ENCODE assay signal across 9 cellular contexts in the genomic region with DNA sequence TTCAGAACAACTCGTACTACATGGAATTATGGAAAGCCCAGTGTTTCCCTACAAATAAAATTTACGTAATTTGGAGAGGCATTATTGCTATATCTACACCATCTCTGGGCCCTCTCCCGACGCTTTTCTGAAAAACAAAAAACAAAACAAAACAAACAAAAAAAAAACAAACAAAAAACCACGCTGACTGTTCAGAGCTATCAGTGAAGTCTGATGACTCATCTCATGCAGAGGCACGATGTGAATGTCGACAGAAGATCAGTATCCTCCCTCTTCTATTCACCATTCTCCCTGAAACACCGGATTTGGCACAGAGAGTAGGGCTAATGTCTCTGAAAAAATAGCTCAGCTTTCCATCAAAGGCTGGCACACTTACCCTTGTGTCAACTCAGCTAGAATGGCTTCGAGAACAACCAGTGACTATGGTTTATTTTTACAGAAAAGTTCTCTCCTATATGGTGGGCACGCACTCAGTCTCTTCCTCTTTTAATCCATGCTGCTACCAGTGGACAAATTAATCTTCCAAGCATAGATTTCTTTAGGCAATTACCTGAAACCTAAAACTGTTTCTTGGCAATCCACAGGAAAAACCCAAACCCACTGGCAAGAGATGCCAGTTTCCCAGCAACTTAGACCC. TPM values are rescaled to one million over a fixed set of nuclear protein-coding genes. Genes with fewer than 3 reads are reported as not detected.
DNase-seq lines count a peak whose midpoint lies in the region; ATAC-seq and TF ChIP-seq lines count a peak whose summit lies in the region.
"Had no signal": no experiment of that assay in that cellular context is flagged by ENCODE, and none has a peak within 500 bp of the region (broad histone marks: within the 10 kb centered on the region; RNA-seq: fewer than 3 reads in every experiment).

No MANE protein-coding gene starts in this region.

- H3K9me3 ChIP-seq in iPS-18a (ENCODE audit: control insufficient read depth, low read depth, low read length), result no peaks in the 10 kb centered on the region
- H3K9me3 ChIP-seq in tibial nerve, result no peaks in the 10 kb centered on the region

- H3K4me1 Mint-ChIP-seq in activated T-cell treated with anti-CD3 and anti-CD28 coated beads, Interleukin-2, amount 50 U/mL, for 4 hours (ENCODE audit: low read depth), result peaks cover 61% of the 10 kb centered on the region
- peaks cover 61% of the 10 kb centered on the region for H3K4me1 Mint-ChIP-seq in activated CD4-positive, alpha-beta memory T cell treated with anti-CD3 and anti-CD28 coated beads for 36 hours (ENCODE audit: low read depth)

- peaks cover 3% of the 10 kb centered on the region for H3K4me1 ChIP-seq in iPS-18a (ENCODE audit: control insufficient read depth, low read depth, low read length)
- H3K4me1 ChIP-seq in tibial nerve, result peaks cover 0 to 47% (median 14%) of the 10 kb centered on the region in 4 donors

- no peaks in the 10 kb centered on the region for H3K9me3 Mint-ChIP-seq in activated T-cell treated with anti-CD3 and anti-CD28 coated beads, Interleukin-2, amount 50 U/mL, for 4 hours
- no peaks in the 10 kb centered on the region for H3K9me3 Mint-ChIP-seq in activated CD4-positive, alpha-beta memory T cell treated with anti-CD3 and anti-CD28 coated beads for 36 hours

- no peaks in the 10 kb centered on the region for H3K27me3 ChIP-seq in iPS-18a (ENCODE audit: control insufficient read depth, insufficient read depth, low read length)
- no peaks in the 10 kb centered on the region for H3K27me3 ChIP-seq in tibial nerve

- TF ChIP-seq EP300 in tibial nerve (IDR thresholded peaks at IDR 0.05), result no peak

- DNase-seq in activated T-cell treated with anti-CD3 and anti-CD28 coated beads, Interleukin-2, amount 50 U/mL, for 4 hours, result no peak
- DNase-seq in activated T-cell treated with anti-CD3 and anti-CD28 coated beads for 4 hours (no peak), tibial nerve (ENCODE audit: low spot score in 2 of 2) (no peak), cerebellar cortex (ENCODE audit: low spot score) (no peak), NCI-H1694 treated with DMSO at 0.1 percent for 48 hours (lab: John Stamatoyannopoulos, UW) (no peak), NK-92 (lab: John Stamatoyannopoulos, UW; ENCODE audit: unreplicated experiment) (no peak)
- no peak for DNase-seq in activated CD4-positive, alpha-beta memory T cell treated with anti-CD3 and anti-CD28 coated beads for 36 hours
- DNase-seq: occipital lobe had no signal

- CTCF ChIA-PET in activated CD4-positive, alpha-beta memory T cell treated with anti-CD3 and anti-CD28 coated beads for 36 hours (lab: Charles Lee), result interaction anchor here (0.9 to 1.6 kb wide), 3 partner anchors 19 to 413 kb away, joined by 3 read pairs; no protein-coding TSS in a partner anchor

- intact Hi-C loops in activated CD4-positive, alpha-beta memory T cell treated with anti-CD3 and anti-CD28 coated beads for 36 hours (cut with micrococcal nuclease), result loop anchor here (2.0 to 10.0 kb wide), 4 partner anchors 151 to 1944 kb away; a partner anchor contains a TSS

- POLR2A ChIA-PET in activated CD4-positive, alpha-beta memory T cell treated with anti-CD3 and anti-CD28 coated beads for 36 hours (lab: Charles Lee), result no interaction called here

- H3K36me3 ChIP-seq in iPS-18a (ENCODE audit: control insufficient read depth, low read depth, low read length) (peaks cover 11% of the 10 kb centered on the region), tibial nerve (peaks cover 0 to 34% (median 12%) of the 10 kb centered on the region in 3 donors)

- no peak for TF ChIP-seq CTCF in tibial nerve (IDR thresholded peaks at IDR 0.05)

- no peak overlapping the region for H3K9ac ChIP-seq in iPS-18a (ENCODE audit: low read length)

- H3K4me3 ChIP-seq in iPS-18a (ENCODE audit: low read length), result peak overlapping the region; percentile 88
- H3K4me3 ChIP-seq in tibial nerve, result peak overlapping the region in 3 of 4 donors; percentile 69 to 98 (median 88)

- peak overlapping the region; percentile 88 for H3K27ac Mint-ChIP-seq in activated CD4-positive, alpha-beta memory T cell treated with anti-CD3 and anti-CD28 coated beads for 36 hours

- no peak for ATAC-seq in activated T-cell treated with anti-CD3 and anti-CD28 coated beads, Interleukin-2, amount 50 U/mL, for 4 hours

- no peaks in the 10 kb centered on the region for H3K27me3 Mint-ChIP-seq in activated T-cell treated with anti-CD3 and anti-CD28 coated beads, Interleukin-2, amount 50 U/mL, for 4 hours (ENCODE audit: low read depth)
- no peaks in the 10 kb centered on the region for H3K27me3 Mint-ChIP-seq in activated CD4-positive, alpha-beta memory T cell treated with anti-CD3 and anti-CD28 coated beads for 36 hours

- H3K27ac ChIP-seq in iPS-18a (ENCODE audit: low read length), result no peak overlapping the region
- peak overlapping the region in 1 of 4 donors; percentile 86 for H3K27ac ChIP-seq in tibial nerve

- TF ChIP-seq POLR2A in tibial nerve (IDR thresholded peaks at IDR 0.05), result no peak

- peaks cover 22% of the 10 kb centered on the region for H3K36me3 Mint-ChIP-seq in activated T-cell treated with anti-CD3 and anti-CD28 coated beads, Interleukin-2, amount 50 U/mL, for 4 hours (ENCODE audit: insufficient read depth)
- H3K36me3 Mint-ChIP-seq in activated CD4-positive, alpha-beta memory T cell treated with anti-CD3 and anti-CD28 coated beads for 36 hours, result peaks cover 19% of the 10 kb centered on the region

- peak overlapping the region; percentile 95 for H3K4me3 Mint-ChIP-seq in activated T-cell treated with anti-CD3 and anti-CD28 coated beads, Interleukin-2, amount 50 U/mL, for 4 hours
- peak overlapping the region; percentile 91 for H3K4me3 Mint-ChIP-seq in activated CD4-positive, alpha-beta memory T cell treated with anti-CD3 and anti-CD28 coated beads for 36 hours

- 42 to 45% methylated on average over 10 of the region's 10 CpGs for WGBS in tibial nerve, 2 donors

RNA-seq across cellular contexts. Expression of a gene that starts 1.5 kb away (rescaled TPM):
- 10 to 100 TPM; 34.8 to 40.4 (median 36.5) TPM for total RNA-seq in activated T-cell treated with anti-CD3 and anti-CD28 coated beads, Interleukin-2, amount 50 U/mL, for 4 hours
- 10 to 100 TPM; 40.4 to 45.4 TPM for total RNA-seq in activated CD4-positive, alpha-beta memory T cell treated with anti-CD3 and anti-CD28 coated beads for 36 hours
- total RNA-seq in tibial nerve, result 100 to 1,000 TPM in 3 of 4 donors, 10 to 100 TPM in 1; 97.5 to 115 (median 109) TPM

RNA-seq across cellular contexts. Expression of a gene that starts 51.2 kb away (rescaled TPM):
- total RNA-seq in activated T-cell treated with anti-CD3 and anti-CD28 coated beads, Interleukin-2, amount 50 U/mL, for 4 hours, result 10 to 100 TPM; 42.8 to 48.1 (median 46.1) TPM
- total RNA-seq in activated CD4-positive, alpha-beta memory T cell treated with anti-CD3 and anti-CD28 coated beads for 36 hours, result 10 to 100 TPM; 51.5 to 53.6 TPM
- total RNA-seq in tibial nerve, result 10 to 100 TPM; 12.9 to 25.5 (median 16.5) TPM
